13 cellular contexts compared by ENCODE assay signal in genomic region chr2:85765081-85765731, GRCh38. TPM values are rescaled to one million over a fixed set of nuclear protein-coding genes. Genes with fewer than 3 reads are reported as not detected.
A peak's percentile ranks its signal among the peaks of the same experiment; 100 is the strongest.
DNase-seq lines count a peak whose midpoint lies in the region; FAIRE-seq and TF ChIP-seq lines count a peak whose summit lies in the region.
"Had no signal": no experiment of that assay in that cellular context is flagged by ENCODE, and none has a peak within 500 bp of the region (broad histone marks: within the 10 kb centered on the region; RNA-seq: fewer than 3 reads in every experiment).

No MANE protein-coding gene starts in this region.

- DNase-seq in A172 (ENCODE audit: low spot score) (peak; percentile 61), SHP77 (lab: John Stamatoyannopoulos, UW) (no peak), RPMI8226 (no peak), urothelium cell line (ENCODE audit: low spot score) (no peak), SJCRH30 (no peak)
- DNase-seq: activated naive CD8-positive, alpha-beta T cell treated with anti-CD3 and anti-CD28 coated beads for 36 hours; lower lobe of right lung; NCI-H446; stimulated activated naive CD4-positive, alpha-beta T cell had no signal

- no peak for FAIRE-seq in urothelium cell line (lab: Jason Lieb, UNC)

- H3K27me3 ChIP-seq in HUES6 (ENCODE audit: control insufficient read depth, insufficient read depth, low read length) (peaks cover 51% of the 10 kb centered on the region), iPS-20b (ENCODE audit: insufficient read depth, low read length) (peaks cover 65% of the 10 kb centered on the region), SJCRH30 (no peaks in the 10 kb centered on the region)

- no peaks in the 10 kb centered on the region for H3K36me3 ChIP-seq in HUES6 (ENCODE audit: control insufficient read depth, insufficient read depth, low read length)
- no peaks in the 10 kb centered on the region for H3K36me3 ChIP-seq in iPS-20b (ENCODE audit: insufficient read depth, low read depth, low read length)
- peaks cover 75% of the 10 kb centered on the region for H3K36me3 ChIP-seq in SJCRH30

- H3K4me1 ChIP-seq in HUES6 (ENCODE audit: control insufficient read depth, insufficient read depth, low read length) (peaks cover 56% of the 10 kb centered on the region), iPS-20b (ENCODE audit: insufficient read depth, low read length) (peaks cover 22% of the 10 kb centered on the region), SJCRH30 (peaks cover 96% of the 10 kb centered on the region)

- H3K4me3 ChIP-seq in HUES6 (ENCODE audit: low read depth, low read length), result peak overlapping the region; percentile 53
- H3K4me3 ChIP-seq in iPS-20b (ENCODE audit: low read length), result peak overlapping the region; percentile 68; the same call in 1 of the 2 replicates
- no peak overlapping the region for H3K4me3 ChIP-seq in SJCRH30
- H3K4me3 ChIP-seq: lower lobe of right lung had no signal

- no peaks in the 10 kb centered on the region for H3K9me3 ChIP-seq in HUES6 (ENCODE audit: control insufficient read depth, insufficient read depth, low read depth, low read length)
- H3K9me3 ChIP-seq in iPS-20b (ENCODE audit: insufficient read depth, low read depth, low read length), result no peaks in the 10 kb centered on the region
- H3K9me3 ChIP-seq in SJCRH30 (replicated peaks), result no peaks in the 10 kb centered on the region
- H3K9me3 ChIP-seq: lower lobe of right lung had no signal

- no peak overlapping the region; the same call in 1 of the 2 replicates for H3K27ac ChIP-seq in HUES6 (ENCODE audit: low read depth, low read length)
- no peak overlapping the region for H3K27ac ChIP-seq in iPS-20b (ENCODE audit: low read length)
- H3K27ac ChIP-seq in SJCRH30, result no peak overlapping the region
- H3K27ac ChIP-seq: epithelial cell of prostate, lower lobe of right lung had no signal

- peak overlapping the region; percentile 42 for H3K9ac ChIP-seq in HUES6 (ENCODE audit: low read length)
- H3K9ac ChIP-seq in iPS-20b (ENCODE audit: low read depth, low read length), result no peak overlapping the region

TF ChIP-seq in PFSK-1, 5 proteins besides CTCF, POLR2A, EP300 and RAD21:
- TF ChIP-seq REST (IDR thresholded peaks at IDR 0.05; ENCODE audit: insufficient read depth in 1 of 2, low read depth in 2 of 2, low read length in 2 of 2) (0 out of 4 replicates have a peak, but pooled peaks of 1 of the 2 experiments have one; percentile 6), FOXP2 (optimal IDR thresholded peaks at IDR 0.05; ENCODE audit: borderline replicate concordance, extremely low read depth, extremely low read length, insufficient read depth) (no peak), POLR2AphosphoS5 (IDR thresholded peaks at IDR 0.05; ENCODE audit: low read depth, low read length) (no peak), SIN3A (IDR thresholded peaks at IDR 0.05; ENCODE audit: borderline replicate concordance, insufficient read depth, low read length) (0 out of 2 replicates have a peak, but pooled peaks have one; percentile 33), TAF1 (IDR thresholded peaks at IDR 0.05; ENCODE audit: borderline replicate concordance, insufficient read depth, low read length) (no peak)

RNA-seq across cellular contexts. Expression of gene ATOH8, which starts 11.4 kb away (rescaled TPM):
- 1.7 and 3.2 TPM in 2 replicates for total RNA-seq in A172 (2014; rRNA removed; shearing (Covaris generic))
- polyA plus RNA-seq in PFSK-1 (2012; ENCODE audit: insufficient read length, low read depth), result 4.4 TPM
- total RNA-seq in SJCRH30 (2014; rRNA removed; shearing (Covaris generic)), result 98.9 and 107 TPM in 2 replicates
- total RNA-seq: activated naive CD8-positive, alpha-beta T cell treated with anti-CD3 and anti-CD28 coated beads for 36 hours had no signal

Comparison
In these comparisons a context has a peak if more than half of its experiments do, and no peak if none do; other contexts are left out.
1. RNA of gene ATOH8, which starts 11.4 kb away (total RNA-seq): 98.9 to 107 TPM in SJCRH30; 1.7 to 3.2 TPM in A172; every median in the first group is over 10 times any median in the second.